ENCODE assay signal across 15 cellular contexts in the genomic region with DNA sequence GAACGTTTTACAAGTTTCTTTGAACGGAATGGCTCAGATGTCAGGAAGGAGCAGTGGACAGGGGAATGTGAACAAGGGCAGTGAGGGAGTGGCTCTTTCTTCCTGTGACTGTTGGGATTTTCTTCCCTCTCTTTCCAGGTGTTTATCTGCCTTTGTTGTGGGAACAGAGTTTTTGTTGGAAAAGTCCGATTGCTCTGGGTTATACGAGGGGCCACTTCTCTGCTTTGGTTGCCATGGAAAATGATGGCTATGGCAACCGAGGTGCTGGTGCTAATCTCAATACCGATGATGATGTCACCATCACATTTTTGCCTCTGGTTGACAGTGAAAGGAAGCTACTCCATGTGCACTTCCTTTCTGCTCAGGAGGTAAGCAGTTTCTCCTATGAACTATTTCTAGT. TPM values are rescaled to one million over a fixed set of nuclear protein-coding genes. Genes with fewer than 3 reads are reported as not detected.
DNase-seq lines count a peak whose midpoint lies in the region; ATAC-seq and TF ChIP-seq lines count a peak whose summit lies in the region.
"Had no signal": no experiment of that assay in that cellular context is flagged by ENCODE, and none has a peak within 500 bp of the region (broad histone marks: within the 10 kb centered on the region; RNA-seq: fewer than 3 reads in every experiment).

No MANE protein-coding gene starts in this region.

- no peak for ATAC-seq in effector memory CD8-positive, alpha-beta T cell (replicated peaks)
- no peak for ATAC-seq in HG03460 (IDR thresholded peaks at IDR 0.05; ENCODE audit: unreplicated experiment)
- ATAC-seq: stimulated activated naive CD8-positive, alpha-beta T cell treated with anti-CD3 and anti-CD28 coated beads, Interleukin-15, amount 100 ng/mL, for 72 hours had no signal

- H3K4me1 Mint-ChIP-seq in effector memory CD8-positive, alpha-beta T cell (ENCODE audit: low read depth in 2 of 2), result peaks cover 6 to 16% of the 10 kb centered on the region in 2 donors
- H3K4me1 Mint-ChIP-seq in mesothelial cell of epicardium, result peaks cover 4% of the 10 kb centered on the region

- no peak for TF ChIP-seq CTCF in mesothelial cell of epicardium (IDR thresholded peaks at IDR 0.05; ENCODE audit: unreplicated experiment)

- no peaks in the 10 kb centered on the region for H3K9me3 Mint-ChIP-seq in effector memory CD8-positive, alpha-beta T cell
- H3K9me3 Mint-ChIP-seq in mesothelial cell of epicardium, result no peaks in the 10 kb centered on the region
- H3K9me3 Mint-ChIP-seq: stimulated activated naive CD8-positive, alpha-beta T cell treated with anti-CD3 and anti-CD28 coated beads, Interleukin-15, amount 100 ng/mL, for 72 hours had no signal

- peak; percentile 37 for DNase-seq in EL
- peak; percentile 24 to 42 for DNase-seq in Kasumi-1 (lab: John Stamatoyannopoulos, UW)
- no peak for DNase-seq in effector memory CD8-positive, alpha-beta T cell
- DNase-seq in mesothelial cell of epicardium (ENCODE audit: low spot score in 2 of 2, unreplicated experiment in 2 of 2), result no peak
- DNase-seq in DMS 273 (lab: John Stamatoyannopoulos, UW; ENCODE audit: unreplicated experiment), result no peak
- DNase-seq in NOMO-1 treated with dmso at 0.1 percent for 144 hours (lab: John Stamatoyannopoulos, UW; ENCODE audit: unreplicated experiment), result no peak
- DNase-seq in NCI-H82 treated with DMSO at 0.1 percent for 48 hours (lab: John Stamatoyannopoulos, UW; ENCODE audit: unreplicated experiment), result no peak
- DNase-seq: activated CD4-positive, alpha-beta T cell treated with anti-CD3 and anti-CD28 coated beads, Interleukin-2, amount 50 U/mL, for 4 hours; activated gamma-delta T cell treated with Interleukin-2 at 50 U/mL for 16 hours; GDM1; NCI-H1436; NCI-H774; right cardiac atrium; stimulated activated naive CD8-positive, alpha-beta T cell treated with anti-CD3 and anti-CD28 coated beads, Interleukin-15, amount 100 ng/mL, for 72 hours had no signal

- H3K27me3 Mint-ChIP-seq in effector memory CD8-positive, alpha-beta T cell, result no peaks in the 10 kb centered on the region
- H3K27me3 Mint-ChIP-seq in mesothelial cell of epicardium (ENCODE audit: low read depth), result no peaks in the 10 kb centered on the region
- H3K27me3 Mint-ChIP-seq: stimulated activated naive CD8-positive, alpha-beta T cell treated with anti-CD3 and anti-CD28 coated beads, Interleukin-15, amount 100 ng/mL, for 72 hours had no signal

- no peak overlapping the region for H3K4me3 Mint-ChIP-seq in effector memory CD8-positive, alpha-beta T cell
- H3K4me3 Mint-ChIP-seq in mesothelial cell of epicardium, result no peak overlapping the region
- H3K4me3 Mint-ChIP-seq: stimulated activated naive CD8-positive, alpha-beta T cell treated with anti-CD3 and anti-CD28 coated beads, Interleukin-15, amount 100 ng/mL, for 72 hours had no signal

- peaks cover 64% of the 10 kb centered on the region for H3K36me3 Mint-ChIP-seq in effector memory CD8-positive, alpha-beta T cell (ENCODE audit: insufficient read depth)
- peaks cover 38% of the 10 kb centered on the region for H3K36me3 Mint-ChIP-seq in mesothelial cell of epicardium

- H3K27ac Mint-ChIP-seq in effector memory CD8-positive, alpha-beta T cell, result peak overlapping the region; percentile 10 to 87
- peak overlapping the region; percentile 32 for H3K27ac Mint-ChIP-seq in mesothelial cell of epicardium

RNA-seq across cellular contexts. Expression of a gene that starts 41.4 kb away (rescaled TPM):
- total RNA-seq in mesothelial cell of epicardium, result 30.2 to 31.2 TPM (median 30.8 TPM) in 3 replicates

Comparison
In these comparisons a context has a peak if more than half of its experiments do, and no peak if none do; other contexts are left out.
1. DNase-seq: peak in EL (single experiment) and Kasumi-1 (2 of 2); none in effector memory CD8-positive, alpha-beta T cell (0 of 3), mesothelial cell of epicardium (0 of 2), DMS 273 (single experiment), NOMO-1 treated with dmso at 0.1 percent for 144 hours (single experiment) and NCI-H82 treated with DMSO at 0.1 percent for 48 hours (single experiment).